8 cellular contexts compared by ENCODE assay signal in genomic region chr1:109281680-109282496, GRCh38. TPM values are rescaled to one million over a fixed set of nuclear protein-coding genes. Genes with fewer than 3 reads are reported as not detected.
DNase-seq lines count a peak whose midpoint lies in the region; ATAC-seq and TF ChIP-seq lines count a peak whose summit lies in the region.

No MANE protein-coding gene starts in this region.

- TF ChIP-seq POLR2A in esophagus muscularis mucosa (IDR thresholded peaks at IDR 0.05; ENCODE audit: low read depth) (no peak), sigmoid colon (IDR thresholded peaks at IDR 0.05) (no peak)

- in situ Hi-C loops in GM13976 (cut with MboI; ENCODE audit: low sequenced_read_pairs, unreplicated experiment): loop anchor here (10.0 kb wide), 1 partner anchor 253 kb away; the partner anchor contains the start of gene GPR61

- intact Hi-C loops in esophagus muscularis mucosa (cut with DNase I) (no loop called here), sigmoid colon (cut with DNase I) (no loop called here), mucosa of descending colon (cut with DNase I, micrococcal nuclease) (no loop called here)

- no peaks in the 10 kb centered on the region for H3K9me3 ChIP-seq in esophagus muscularis mucosa
- no peaks in the 10 kb centered on the region for H3K9me3 ChIP-seq in sigmoid colon
- H3K9me3 ChIP-seq in mucosa of descending colon: no peaks in the 10 kb centered on the region

- DNase-seq in RKO (ENCODE audit: low spot score) (peak; percentile 40), esophagus muscularis mucosa (ENCODE audit: extremely low spot score) (no peak), sigmoid colon (no peak), GM13976 (ENCODE audit: low spot score) (no peak), mucosa of descending colon (no peak), DMS79 treated with DMSO at 0.1 percent for 48 hours (lab: John Stamatoyannopoulos, UW) (no peak), LoVo (ENCODE audit: low spot score) (no peak)

- peaks cover 21 to 53% (median 46%) of the 10 kb centered on the region in 4 donors for H3K4me1 ChIP-seq in esophagus muscularis mucosa
- peaks cover 0 to 25% (median 20%) of the 10 kb centered on the region in 4 donors for H3K4me1 ChIP-seq in sigmoid colon
- H3K4me1 ChIP-seq in mucosa of descending colon (ENCODE audit: low read depth): peaks cover 21% of the 10 kb centered on the region

- no peak for TF ChIP-seq EP300 in esophagus muscularis mucosa (IDR thresholded peaks at IDR 0.05)
- no peak for TF ChIP-seq EP300 in sigmoid colon (IDR thresholded peaks at IDR 0.05)

- H3K36me3 ChIP-seq in esophagus muscularis mucosa (peaks cover 0 to 8% (median 0%) of the 10 kb centered on the region in 4 donors), sigmoid colon (no peaks in the 10 kb centered on the region), mucosa of descending colon (ENCODE audit: low read depth) (no peaks in the 10 kb centered on the region)

- H3K4me3 ChIP-seq in GM12875 (ENCODE audit: low read depth, low read length) (peak overlapping the region; percentile 87), esophagus muscularis mucosa (peak overlapping the region; percentile 58 to 79 (median 66)), sigmoid colon (peak overlapping the region in 3 of 4 donors; percentile 56 to 66 (median 59)), mucosa of descending colon (no peak overlapping the region)

- WGBS in esophagus muscularis mucosa: 46% methylated on average over 19 of the region's 28 CpGs
- WGBS in sigmoid colon, 2 donors: 77 to 85% methylated on average over 28 of the region's 28 CpGs

- TF ChIP-seq CTCF in GM12875 (IDR thresholded peaks at IDR 0.05; ENCODE audit: borderline replicate concordance, insufficient read depth, low read depth, low read length) (no peak), esophagus muscularis mucosa (IDR thresholded peaks at IDR 0.05) (no peak), sigmoid colon (IDR thresholded peaks at IDR 0.05) (no peak), GM13976 (IDR thresholded peaks at IDR 0.05; ENCODE audit: borderline replicate concordance, control extremely low read depth, extremely low read depth, insufficient read depth, missing control alignments) (no peak), mucosa of descending colon (IDR thresholded peaks at IDR 0.05) (no peak)

- no peak for ATAC-seq in mucosa of descending colon

- H3K27me3 ChIP-seq in esophagus muscularis mucosa: no peaks in the 10 kb centered on the region
- no peaks in the 10 kb centered on the region for H3K27me3 ChIP-seq in sigmoid colon

- H3K27ac ChIP-seq in esophagus muscularis mucosa (replicated peaks in 1 of 4) (peak overlapping the region; percentile 81 to 91 (median 88)), sigmoid colon (peak overlapping the region in 3 of 4 donors; percentile 87 to 93 (median 93))

RNA-seq across cellular contexts. Expression of gene PSRC1, which starts 1.1 kb away (rescaled TPM):
- total RNA-seq in esophagus muscularis mucosa (10 to 100 TPM in 1 of 4 donors, 1 to 10 TPM in 3; 5.3 to 12.5 (median 6.4) TPM), sigmoid colon (10 to 100 TPM in 1 of 4 donors, 1 to 10 TPM in 3; 2.3 to 13.6 (median 7.4) TPM), mucosa of descending colon (1 to 10 TPM; 3.4 to 9.0 (median 4.2) TPM)
- polyA plus RNA-seq in sigmoid colon: 10 to 100 TPM in 1 of 3 donors, 1 to 10 TPM in 2; 3.0 to 12.2 (median 3.6) TPM

RNA-seq across cellular contexts. Expression of gene MYBPHL, which starts 24.9 kb away (rescaled TPM):
- total RNA-seq in esophagus muscularis mucosa (not detected), sigmoid colon (not detected), mucosa of descending colon (not detected)
- polyA plus RNA-seq in sigmoid colon: not detected

RNA-seq across cellular contexts. Expression of gene CELSR2, which starts 32.5 kb away (rescaled TPM):
- total RNA-seq in esophagus muscularis mucosa: 10 to 100 TPM in 2 of 4 donors, 1 to 10 TPM in 2; 7.8 to 20.4 (median 10.5) TPM
- 10 to 100 TPM in 1 of 4 donors, 1 to 10 TPM in 3; 3.6 to 10.8 (median 5.3) TPM for total RNA-seq in sigmoid colon
- polyA plus RNA-seq in sigmoid colon: 1 to 10 TPM in 1 of 3 donors, under 1 TPM in 2; under 0.01 to 3.3 (median under 0.01) TPM
- total RNA-seq in mucosa of descending colon: 10 to 100 TPM in 1 of 3 donors, 1 to 10 TPM in 2; 2.8 to 14.7 (median 3.2) TPM
